In genomic region chr10:80202934-80203834, GRCh38 we compare ENCODE assay signal across 1 cellular context.
TF ChIP-seq lines count a peak whose summit lies in the region.

No MANE protein-coding gene starts in this region.

TF ChIP-seq in K562, 482 proteins besides CTCF, POLR2A, EP300 and RAD21 (continued from another document and continues in another):
- TF ChIP-seq NR0B1 (IDR thresholded peaks at IDR 0.05; ENCODE audit: partially characterized antibody) = no peak
- TF ChIP-seq HNRNPK (IDR thresholded peaks at IDR 0.05; ENCODE audit: low read depth, low read length, poor library complexity, severe bottlenecking) = no peak
- TF ChIP-seq SMAD3 (CRISPR knock-in tag; conservative IDR thresholded peaks at IDR 0.05) = no peak
- TF ChIP-seq SMAD1 (IDR thresholded peaks at IDR 0.05; ENCODE audit: low read depth, low read length, partially characterized antibody) = no peak
- no peak for TF ChIP-seq ZNF146 (CRISPR knock-in tag; IDR thresholded peaks at IDR 0.05; ENCODE audit: unreplicated experiment)
- TF ChIP-seq IRF9 (tag; IDR thresholded peaks at IDR 0.05) = peak; percentile 69
- no peak for TF ChIP-seq PATZ1 (CRISPR knock-in tag; IDR thresholded peaks at IDR 0.05; ENCODE audit: borderline replicate concordance)
- no peak for TF ChIP-seq NR1H2 (CRISPR knock-in tag; IDR thresholded peaks at IDR 0.05)
- no peak for TF ChIP-seq SAP30 (IDR thresholded peaks at IDR 0.05; ENCODE audit: borderline replicate concordance, insufficient read depth, low read depth, low read length, poor library complexity, severe bottlenecking)
- no peak for TF ChIP-seq ZNF707 (CRISPR knock-in tag; conservative IDR thresholded peaks at IDR 0.05)
- TF ChIP-seq ZNF655 (CRISPR knock-in tag; IDR thresholded peaks at IDR 0.05) = no peak
- no peak for TF ChIP-seq MCM5 (IDR thresholded peaks at IDR 0.05; ENCODE audit: low read depth)
- no peak for TF ChIP-seq SIX5 (IDR thresholded peaks at IDR 0.05; ENCODE audit: borderline replicate concordance in 1 of 2, insufficient read depth in 1 of 2, low read depth in 1 of 2, low read length in 2 of 2)
- TF ChIP-seq MEF2A (IDR thresholded peaks at IDR 0.05; ENCODE audit: control insufficient read depth, low read depth, low read length) = no peak
- TF ChIP-seq POLR2AphosphoS5 (IDR thresholded peaks at IDR 0.05; ENCODE audit: control insufficient read depth, insufficient read depth, low read depth, low read length) = no peak
- no peak for TF ChIP-seq GABPB2 (CRISPR knock-in tag; conservative IDR thresholded peaks at IDR 0.05)
- TF ChIP-seq SMARCA5 (IDR thresholded peaks at IDR 0.05) = peak; percentile 99
- peak in 1 of 2 experiments; percentile 94; a peak in 2 of 4 replicates for TF ChIP-seq UBTF (IDR thresholded peaks at IDR 0.05; ENCODE audit: borderline replicate concordance in 1 of 2, low read depth in 2 of 2, low read length in 2 of 2)
- TF ChIP-seq PML (IDR thresholded peaks at IDR 0.05; ENCODE audit: low read length) = no peak
- TF ChIP-seq MTA2 (IDR thresholded peaks at IDR 0.05; ENCODE audit: low read depth) = peak; percentile 3; the same call in 1 of the 2 replicates
- TF ChIP-seq ZNF511 (CRISPR knock-in tag; IDR thresholded peaks at IDR 0.05) = no peak
- TF ChIP-seq HCFC1 (IDR thresholded peaks at IDR 0.05; ENCODE audit: low read depth, low read length) = no peak; the same call in none of the 2 replicates
- no peak for TF ChIP-seq ZSCAN32 (CRISPR knock-in tag; IDR thresholded peaks at IDR 0.05)
- TF ChIP-seq IFI16 (CRISPR knock-in tag; IDR thresholded peaks at IDR 0.05) = no peak
- no peak for TF ChIP-seq ZNF143 (CRISPR knock-in tag; IDR thresholded peaks at IDR 0.05)
- no peak; the same call in 1 of the 2 replicates for TF ChIP-seq ZNF583 (CRISPR knock-in tag; IDR thresholded peaks at IDR 0.05)
- no peak for TF ChIP-seq ARID2 (IDR thresholded peaks at IDR 0.05)
- TF ChIP-seq NBN (IDR thresholded peaks at IDR 0.05; ENCODE audit: low read depth) = peak; percentile 97
- peak; percentile 57 for TF ChIP-seq SNIP1 (IDR thresholded peaks at IDR 0.05; ENCODE audit: low read depth)
- no peak for TF ChIP-seq TGIF2 (CRISPR knock-in tag; IDR thresholded peaks at IDR 0.05)
- no peak for TF ChIP-seq ZBTB12 (CRISPR knock-in tag; IDR thresholded peaks at IDR 0.05)
- peak; percentile 76; the same call in 1 of the 2 replicates for TF ChIP-seq NFE2 (IDR thresholded peaks at IDR 0.05; ENCODE audit: low read depth)
- TF ChIP-seq HMG20A (CRISPR knock-in tag; conservative IDR thresholded peaks at IDR 0.05) = no peak
- TF ChIP-seq FOXA1 (IDR thresholded peaks at IDR 0.05; ENCODE audit: borderline replicate concordance) = no peak
- TF ChIP-seq ZBTB49 (CRISPR knock-in tag; IDR thresholded peaks at IDR 0.05; ENCODE audit: borderline replicate concordance) = no peak
- peak; percentile 70 for TF ChIP-seq ATF7 (IDR thresholded peaks at IDR 0.05)
- no peak for TF ChIP-seq ZFP30 (CRISPR knock-in tag; IDR thresholded peaks at IDR 0.05; ENCODE audit: borderline replicate concordance)
- no peak for TF ChIP-seq HDAC8 (tag; IDR thresholded peaks at IDR 0.05)
- TF ChIP-seq MCM3 (IDR thresholded peaks at IDR 0.05) = no peak
- TF ChIP-seq C11orf30 (IDR thresholded peaks at IDR 0.05; ENCODE audit: low read depth) = peak; percentile 60; the same call in 1 of the 2 replicates
- peak; percentile 42; the same call in 1 of the 2 replicates for TF ChIP-seq SMARCA4 (IDR thresholded peaks at IDR 0.05)
- peak; percentile 78 for TF ChIP-seq HMBOX1 (IDR thresholded peaks at IDR 0.05)
- TF ChIP-seq ZNF124 (CRISPR knock-in tag; IDR thresholded peaks at IDR 0.05) = no peak
- no peak for TF ChIP-seq ZNF134 (CRISPR knock-in tag; conservative IDR thresholded peaks at IDR 0.05)
- no peak for TF ChIP-seq THAP7 (CRISPR knock-in tag; IDR thresholded peaks at IDR 0.05)
- TF ChIP-seq MLX (CRISPR knock-in tag; conservative IDR thresholded peaks at IDR 0.05) = no peak
- TF ChIP-seq PRPF4 (IDR thresholded peaks at IDR 0.05; ENCODE audit: insufficient read depth, low read depth, low read length, poor library complexity, severe bottlenecking) = no peak
- TF ChIP-seq NFATC3 (IDR thresholded peaks at IDR 0.05) = peak; percentile 57; the same call in 1 of the 2 replicates
- no peak for TF ChIP-seq ZNF75A (CRISPR knock-in tag; IDR thresholded peaks at IDR 0.05)
- TF ChIP-seq CXXC5 (CRISPR knock-in tag; IDR thresholded peaks at IDR 0.05) = peak; percentile 82
- TF ChIP-seq U2AF1 (optimal IDR thresholded peaks at IDR 0.05; ENCODE audit: low read depth, low read length) = no peak
- peak; percentile 75 for TF ChIP-seq TFAP4 (CRISPR knock-in tag; IDR thresholded peaks at IDR 0.05; ENCODE audit: borderline replicate concordance)
- peak; percentile 60; the same call in 1 of the 2 replicates for TF ChIP-seq OTX1 (CRISPR knock-in tag; IDR thresholded peaks at IDR 0.05)
- TF ChIP-seq NUFIP1 (IDR thresholded peaks at IDR 0.05; ENCODE audit: partially characterized antibody) = no peak
- peak; percentile 75 for TF ChIP-seq SMAD4 (CRISPR knock-in tag; conservative IDR thresholded peaks at IDR 0.05)
- TF ChIP-seq GABPB1 (CRISPR knock-in tag; IDR thresholded peaks at IDR 0.05) = no peak
- TF ChIP-seq NRF1 (conservative IDR thresholded peaks at IDR 0.05 in 1 of 2, IDR thresholded peaks at IDR 0.05 in 1 of 2) = peak in 1 of 2 experiments; percentile 20; a peak in 2 of 4 replicates
- no peak for TF ChIP-seq HMG20B (CRISPR knock-in tag; IDR thresholded peaks at IDR 0.05)
